In the genomic region with DNA sequence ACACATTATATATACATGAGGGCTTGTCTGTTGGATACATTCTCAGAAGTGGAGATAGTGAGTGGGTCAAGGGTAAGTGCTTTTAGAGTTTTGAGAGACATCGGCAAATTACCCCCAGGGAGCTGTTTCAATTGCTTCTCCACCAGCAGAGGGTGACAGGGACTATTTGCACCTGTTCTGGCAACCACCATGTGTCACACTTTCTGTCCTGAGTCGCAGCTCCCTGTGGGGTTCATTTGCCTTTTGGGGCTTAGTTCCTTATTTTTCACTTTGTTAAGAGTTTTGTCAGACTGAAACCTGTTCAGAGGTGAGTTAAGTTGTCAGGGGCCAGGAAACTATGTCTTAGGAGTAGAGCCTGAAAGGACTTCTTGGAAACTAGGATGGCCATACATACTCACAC, we compare ENCODE assay signal across 9 cellular contexts. TPM values are rescaled to one million over a fixed set of nuclear protein-coding genes. Genes with fewer than 3 reads are reported as not detected.
A peak's percentile ranks its signal among the peaks of the same experiment; 100 is the strongest.
DNase-seq lines count a peak whose midpoint lies in the region; ATAC-seq and TF ChIP-seq lines count a peak whose summit lies in the region.
"Had no signal": no experiment of that assay in that cellular context is flagged by ENCODE, and none has a peak within 500 bp of the region (broad histone marks: within the 10 kb centered on the region; RNA-seq: fewer than 3 reads in every experiment).

No MANE protein-coding gene starts in this region.

- no peaks in the 10 kb centered on the region for H3K4me1 ChIP-seq in left lung

- H3K4me3 Mint-ChIP-seq in T-helper 17 cell, result no peak overlapping the region

- ATAC-seq in GM19397 (IDR thresholded peaks at IDR 0.05; ENCODE audit: unreplicated experiment), result peak; percentile 98
- ATAC-seq in HG03025 (IDR thresholded peaks at IDR 0.05; ENCODE audit: low FRiP score, unreplicated experiment), result peak; percentile 99
- ATAC-seq in T-helper 17 cell, result peak; percentile 44
- ATAC-seq in left lung, result no peak

- no peak overlapping the region for H3K27ac ChIP-seq in left lung

- intact Hi-C loops in left lung (cut with DNase I), result no loop called here

- TF ChIP-seq CTCF in GM13977 (IDR thresholded peaks at IDR 0.05; ENCODE audit: extremely low read depth, insufficient read depth, missing control alignments), result peak; percentile 50
- TF ChIP-seq CTCF in left lung (IDR thresholded peaks at IDR 0.05), result no peak

- peaks cover 0 to 13% of the 10 kb centered on the region in 2 donors for H3K27me3 ChIP-seq in left lung

- DNase-seq in GM13977 (ENCODE audit: low spot score) (peak; percentile 79), T-helper 17 cell (no peak), SIG-M5 (lab: John Stamatoyannopoulos, UW) (no peak), left lung (no peak), NCI-H2107 treated with DMSO at 0.1 percent for 48 hours (lab: John Stamatoyannopoulos, UW; ENCODE audit: unreplicated experiment) (no peak)
- DNase-seq in activated naive CD4-positive, alpha-beta T cell (lab: John Stamatoyannopoulos, UW), result no peak
- DNase-seq: T-helper 2 cell had no signal

- H3K27me3 Mint-ChIP-seq in T-helper 17 cell, result peaks cover 48% of the 10 kb centered on the region

- no peak overlapping the region for H3K27ac Mint-ChIP-seq in T-helper 17 cell

- peaks cover 2% of the 10 kb centered on the region for H3K4me1 Mint-ChIP-seq in T-helper 17 cell

- no peaks in the 10 kb centered on the region for H3K9me3 ChIP-seq in T-helper 17 cell (ENCODE audit: control insufficient read depth, low read length, poor library complexity, severe bottlenecking)
- no peaks in the 10 kb centered on the region for H3K9me3 ChIP-seq in left lung

- in situ Hi-C loops in GM13977 (cut with MboI; ENCODE audit: low pct_unique_long_range_greater_than_20kb, low sequenced_read_pairs, unreplicated experiment), result no loop called here

- no peak overlapping the region for H3K4me3 ChIP-seq in left lung

- no peaks in the 10 kb centered on the region for H3K36me3 ChIP-seq in left lung

- peaks cover 5% of the 10 kb centered on the region for H3K36me3 Mint-ChIP-seq in T-helper 17 cell (ENCODE audit: low read depth)

RNA-seq across cellular contexts. Expression of a gene that starts 20.1 kb away (rescaled TPM):
- total RNA-seq in T-helper 17 cell (1 to 10 TPM; 5.9 to 6.0 TPM), left lung (10 to 100 TPM; 17.4 to 34.5 TPM)
